In genomic region chr12:13702401-13702800, GRCh38 we compare ENCODE assay signal across 1 cellular context.
TF ChIP-seq lines count a peak whose summit lies in the region.

No MANE protein-coding gene starts in this region.

TF ChIP-seq in GM23338, 12 proteins besides CTCF, POLR2A, EP300 and RAD21:
- TF ChIP-seq ZNF462 (CRISPR knock-in tag; IDR thresholded peaks at IDR 0.05) (no peak), ETS1 (IDR thresholded peaks at IDR 0.05) (no peak), JUNB (IDR thresholded peaks at IDR 0.05; ENCODE audit: unreplicated experiment) (no peak), REST (IDR thresholded peaks at IDR 0.05; ENCODE audit: unreplicated experiment) (no peak), ZNF331 (CRISPR knock-in tag; IDR thresholded peaks at IDR 0.05; ENCODE audit: low read depth) (no peak), CREB1 (CRISPR knock-in tag; IDR thresholded peaks at IDR 0.05; ENCODE audit: low read depth) (no peak), EZH2phosphoT487 (IDR thresholded peaks at IDR 0.05; ENCODE audit: unreplicated experiment) (no peak), NANOG (IDR thresholded peaks at IDR 0.05; ENCODE audit: borderline replicate concordance) (no peak), ZNF114 (CRISPR knock-in tag; IDR thresholded peaks at IDR 0.05) (no peak), EZH2 (IDR thresholded peaks at IDR 0.05; ENCODE audit: low read depth, unreplicated experiment) (no peak), POLR2AphosphoS5 (IDR thresholded peaks at IDR 0.05; ENCODE audit: low read depth) (no peak), STAT1 (IDR thresholded peaks at IDR 0.05; ENCODE audit: unreplicated experiment) (no peak)
